In genomic region chr13:30132623-30133553, GRCh38 we compare ENCODE assay signal across 8 cellular contexts.
DNase-seq lines count a peak whose midpoint lies in the region; ATAC-seq and TF ChIP-seq lines count a peak whose summit lies in the region.

No MANE protein-coding gene starts in this region.

- ATAC-seq in GM18907 (IDR thresholded peaks at IDR 0.05; ENCODE audit: unreplicated experiment) = peak; percentile 91
- peak; percentile 88 for ATAC-seq in HG03175 (IDR thresholded peaks at IDR 0.05; ENCODE audit: unreplicated experiment)

- peak; percentile 93 for DNase-seq in AG20443 (ENCODE audit: low spot score)
- DNase-seq in NCI-H510A (lab: John Stamatoyannopoulos, UW) = peak; percentile 84
- peak; percentile 94 for DNase-seq in activated CD4-positive, CD25-positive, alpha-beta regulatory T cell treated with anti-CD3 and anti-CD28 coated beads, Interleukin-2, amount 50 U/mL, for 16 hours (ENCODE audit: low read depth, low spot score)
- DNase-seq in caudate nucleus (lab: John Stamatoyannopoulos, UW) = peak; percentile 61 to 98 (median 91)
- DNase-seq in kidney epithelial cell (ENCODE audit: low read depth) = peak; percentile 64
- peak; percentile 95 to 98 for DNase-seq in stimulated activated CD4-positive, alpha-beta T cell treated with anti-CD3 and anti-CD28 coated beads, Interleukin-1b, Interleukin-23, amount 100 ng/mL, for 4 hours (ENCODE audit: low read depth in 2 of 2)

- H3K27ac ChIP-seq in caudate nucleus (ENCODE audit: low read depth, low read length) = no peak overlapping the region

- no peak overlapping the region for H3K4me3 ChIP-seq in kidney epithelial cell (ENCODE audit: low read depth, low read length)

- H3K36me3 ChIP-seq in kidney epithelial cell (ENCODE audit: control insufficient read depth, insufficient read depth, low read length) = no peaks in the 10 kb centered on the region

- H3K27me3 ChIP-seq in kidney epithelial cell (ENCODE audit: control insufficient read depth, insufficient read depth, low read length) = no peaks in the 10 kb centered on the region

- TF ChIP-seq CTCF in kidney epithelial cell (IDR thresholded peaks at IDR 0.05; ENCODE audit: insufficient read depth, low read length, poor library complexity, severe bottlenecking) = peak; percentile 96
